Comparison of ENCODE assay signal across 10 cellular contexts in genomic region chr19:800360-801029, GRCh38. TPM values are rescaled to one million over a fixed set of nuclear protein-coding genes. Genes with fewer than 3 reads are reported as not detected.
DNase-seq lines count a peak whose midpoint lies in the region; FAIRE-seq and TF ChIP-seq lines count a peak whose summit lies in the region.
"Had no signal": no experiment of that assay in that cellular context is flagged by ENCODE, and none has a peak within 500 bp of the region (broad histone marks: within the 10 kb centered on the region; RNA-seq: fewer than 3 reads in every experiment).

No MANE protein-coding gene starts in this region.

- peak overlapping the region; percentile 65 for H3K27ac Mint-ChIP-seq in T-helper 1 cell treated with Interleukin-12 subunit alpha and Interleukin-12 subunit beta and Interleukin-4 antibody, amounts not matched to agents 30 μg/mL and 1 μg/mL, for 36 hours
- H3K27ac Mint-ChIP-seq in activated naive CD8-positive, alpha-beta T cell treated with anti-CD3 and anti-CD28 coated beads for 36 hours = peak overlapping the region; percentile 90

- intact Hi-C loops in kidney (cut with DNase I) = no loop called here

- no peaks in the 10 kb centered on the region for H3K27me3 ChIP-seq in subcutaneous abdominal adipose tissue (ENCODE audit: control insufficient read depth in 5 of 5, insufficient read depth in 4 of 5, low read length in 5 of 5)
- H3K27me3 ChIP-seq: ovary had no signal

- H3K27ac ChIP-seq in kidney (ENCODE audit: low read depth in 2 of 2, low read length in 2 of 2) (peak overlapping the region in 1 of 2 donors; percentile 41), subcutaneous abdominal adipose tissue (ENCODE audit: low read depth, low read length) (no peak overlapping the region)
- H3K27ac ChIP-seq: ovary had no signal

- no peak for DNase-seq in T-helper 1 cell
- DNase-seq in activated naive CD8-positive, alpha-beta T cell treated with anti-CD3 and anti-CD28 coated beads for 36 hours = no peak
- DNase-seq in kidney = peak; percentile 81
- DNase-seq in ACHN = no peak
- no peak for DNase-seq in stimulated activated CD4-positive, alpha-beta T cell treated with anti-CD3 and anti-CD28 coated beads, Interleukin-4, amount 100 ng/mL, for 24 hours
- DNase-seq in NCI-H82 treated with DMSO at 0.1 percent for 48 hours (lab: John Stamatoyannopoulos, UW; ENCODE audit: unreplicated experiment) = no peak
- DNase-seq: NCI-H510A had no signal

- no peaks in the 10 kb centered on the region for H3K9me3 Mint-ChIP-seq in T-helper 1 cell treated with Interleukin-12 subunit alpha and Interleukin-12 subunit beta and Interleukin-4 antibody, amounts not matched to agents 30 μg/mL and 1 μg/mL, for 36 hours
- H3K9me3 Mint-ChIP-seq in activated naive CD8-positive, alpha-beta T cell treated with anti-CD3 and anti-CD28 coated beads for 36 hours = no peaks in the 10 kb centered on the region

- peaks cover 3% of the 10 kb centered on the region for H3K27me3 Mint-ChIP-seq in T-helper 1 cell treated with Interleukin-12 subunit alpha and Interleukin-12 subunit beta and Interleukin-4 antibody, amounts not matched to agents 30 μg/mL and 1 μg/mL, for 36 hours (ENCODE audit: low read depth)
- no peaks in the 10 kb centered on the region for H3K27me3 Mint-ChIP-seq in activated naive CD8-positive, alpha-beta T cell treated with anti-CD3 and anti-CD28 coated beads for 36 hours

- H3K4me3 ChIP-seq in kidney (ENCODE audit: low read length in 2 of 2) = peak overlapping the region; percentile 39 to 46
- peak overlapping the region in 4 of 5 donors; percentile 13 to 57 (median 38) for H3K4me3 ChIP-seq in subcutaneous abdominal adipose tissue (ENCODE audit: low read depth in 1 of 5, low read length in 5 of 5)
- H3K4me3 ChIP-seq: ovary had no signal

- peaks cover 27% of the 10 kb centered on the region for H3K36me3 Mint-ChIP-seq in T-helper 1 cell treated with Interleukin-12 subunit alpha and Interleukin-12 subunit beta and Interleukin-4 antibody, amounts not matched to agents 30 μg/mL and 1 μg/mL, for 36 hours (ENCODE audit: low read depth)
- peaks cover 50% of the 10 kb centered on the region for H3K36me3 Mint-ChIP-seq in activated naive CD8-positive, alpha-beta T cell treated with anti-CD3 and anti-CD28 coated beads for 36 hours

- TF ChIP-seq CTCF in kidney (IDR thresholded peaks at IDR 0.05; ENCODE audit: borderline replicate concordance, extremely low read depth, insufficient read depth) = no peak

- peaks cover 12 to 18% of the 10 kb centered on the region in 2 donors for H3K36me3 ChIP-seq in kidney (ENCODE audit: control insufficient read depth in 1 of 2, insufficient read depth in 2 of 2, low read length in 2 of 2)
- H3K36me3 ChIP-seq in subcutaneous abdominal adipose tissue (ENCODE audit: control insufficient read depth in 5 of 5, insufficient read depth in 5 of 5, low read length in 5 of 5) = peaks cover 0 to 47% (median 32%) of the 10 kb centered on the region in 5 donors
- H3K36me3 ChIP-seq: ovary had no signal

- H3K9me3 ChIP-seq in kidney (ENCODE audit: control insufficient read depth in 1 of 2, low read length in 2 of 2) (no peaks in the 10 kb centered on the region), subcutaneous abdominal adipose tissue (ENCODE audit: control insufficient read depth in 5 of 5, low read length in 5 of 5) (no peaks in the 10 kb centered on the region)
- H3K9me3 ChIP-seq: ovary had no signal

- H3K4me1 ChIP-seq in kidney (ENCODE audit: control insufficient read depth in 1 of 2, insufficient read depth in 1 of 2, low read depth in 1 of 2, low read length in 2 of 2) (peaks cover 25 to 44% of the 10 kb centered on the region in 2 donors), subcutaneous abdominal adipose tissue (ENCODE audit: control insufficient read depth in 5 of 5, insufficient read depth in 5 of 5, low read length in 5 of 5) (peaks cover 20 to 77% (median 68%) of the 10 kb centered on the region in 5 donors)

- peaks cover 31% of the 10 kb centered on the region for H3K4me1 Mint-ChIP-seq in T-helper 1 cell treated with Interleukin-12 subunit alpha and Interleukin-12 subunit beta and Interleukin-4 antibody, amounts not matched to agents 30 μg/mL and 1 μg/mL, for 36 hours (ENCODE audit: low read depth)
- H3K4me1 Mint-ChIP-seq in activated naive CD8-positive, alpha-beta T cell treated with anti-CD3 and anti-CD28 coated beads for 36 hours = peaks cover 30% of the 10 kb centered on the region

- in situ Hi-C loops in ACHN (cut with HindIII; ENCODE audit: low pct_ligation_motif_present, low pct_unique_long_range_greater_than_20kb, low sequenced_read_pairs) = no loop called here

- FAIRE-seq in kidney (lab: Jason Lieb, UNC) = no peak

- H3K9ac ChIP-seq in kidney (ENCODE audit: low read length in 2 of 2) (peak overlapping the region; percentile 22 to 60), subcutaneous abdominal adipose tissue (ENCODE audit: low read length in 5 of 5) (peak overlapping the region in 2 of 5 donors; percentile 43 to 44)

- peak overlapping the region; percentile 81 for H3K4me3 Mint-ChIP-seq in T-helper 1 cell treated with Interleukin-12 subunit alpha and Interleukin-12 subunit beta and Interleukin-4 antibody, amounts not matched to agents 30 μg/mL and 1 μg/mL, for 36 hours
- H3K4me3 Mint-ChIP-seq in activated naive CD8-positive, alpha-beta T cell treated with anti-CD3 and anti-CD28 coated beads for 36 hours = peak overlapping the region; percentile 90

RNA-seq across cellular contexts. Expression of gene PTBP1, which starts 3.2 kb away (rescaled TPM):
- 100 to 1,000 TPM; 799 to 818 TPM for total RNA-seq in activated naive CD8-positive, alpha-beta T cell treated with anti-CD3 and anti-CD28 coated beads for 36 hours
- 339 TPM for total RNA-seq in kidney
- polyA plus RNA-seq in kidney (ENCODE audit: insufficient read depth, low read depth, low replicate concordance) = 102 TPM

RNA-seq across cellular contexts. Expression of gene PLPPR3, which starts 21.3 kb away (rescaled TPM):
- total RNA-seq in activated naive CD8-positive, alpha-beta T cell treated with anti-CD3 and anti-CD28 coated beads for 36 hours = not detected
- total RNA-seq in kidney = not detected
- polyA plus RNA-seq in kidney (ENCODE audit: insufficient read depth, low read depth, low replicate concordance) = not detected

RNA-seq across cellular contexts. Expression of gene AZU1, which starts 27.1 kb away (rescaled TPM):
- not detected for total RNA-seq in activated naive CD8-positive, alpha-beta T cell treated with anti-CD3 and anti-CD28 coated beads for 36 hours
- 0.50 TPM for total RNA-seq in kidney
- not detected for polyA plus RNA-seq in kidney (ENCODE audit: insufficient read depth, low read depth, low replicate concordance)

RNA-seq across cellular contexts. Expression of gene PRTN3, which starts 40.3 kb away (rescaled TPM):
- not detected for total RNA-seq in activated naive CD8-positive, alpha-beta T cell treated with anti-CD3 and anti-CD28 coated beads for 36 hours
- total RNA-seq in kidney = not detected
- not detected for polyA plus RNA-seq in kidney (ENCODE audit: insufficient read depth, low read depth, low replicate concordance)
- polyA plus RNA-seq: ovary had no signal

RNA-seq across cellular contexts. Expression of gene MISP, which starts 49.6 kb away (rescaled TPM):
- total RNA-seq in activated naive CD8-positive, alpha-beta T cell treated with anti-CD3 and anti-CD28 coated beads for 36 hours = under 1 TPM in 1 of 2 experiments, not detected in 1; 0.10 TPM
- 17.8 TPM for total RNA-seq in kidney
- 19.6 TPM for polyA plus RNA-seq in kidney (ENCODE audit: insufficient read depth, low read depth, low replicate concordance)
